ENCODE assay signal across 1 cellular context in the genomic region with DNA sequence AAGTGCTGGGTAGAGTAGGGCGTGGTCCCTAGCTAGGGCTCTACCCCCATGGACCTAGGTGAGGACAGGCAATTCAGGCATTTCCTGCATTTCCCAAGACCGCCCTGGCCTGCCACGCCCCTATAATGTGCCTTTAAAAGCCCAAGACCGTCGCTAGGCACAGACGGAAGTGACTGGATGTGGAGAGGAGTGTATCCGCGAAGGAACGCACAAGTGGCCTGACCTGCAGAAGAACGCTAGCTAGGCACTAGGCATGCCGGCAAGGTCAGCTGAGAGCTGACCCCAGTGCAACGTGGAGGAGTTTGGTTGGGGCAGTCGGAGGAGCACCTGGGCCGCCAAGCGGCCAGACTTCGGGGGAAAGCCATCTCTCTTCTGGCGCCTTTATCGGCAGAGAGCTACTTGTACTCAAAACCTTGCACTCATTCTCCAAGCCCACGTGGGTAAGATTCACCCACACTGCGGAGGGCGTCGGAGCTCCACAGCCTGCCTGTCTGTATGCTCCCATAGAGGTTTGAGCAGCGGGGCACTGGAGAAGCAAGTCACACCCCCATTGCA.
TF ChIP-seq lines count a peak whose summit lies in the region.

No MANE protein-coding gene starts in this region.

TF ChIP-seq in SK-N-SH, 30 proteins besides CTCF, POLR2A, EP300 and RAD21 (continued from another document):
- no peak for TF ChIP-seq SIN3A (IDR thresholded peaks at IDR 0.05; ENCODE audit: borderline replicate concordance, low read depth, low read length)
